In the genomic region with DNA sequence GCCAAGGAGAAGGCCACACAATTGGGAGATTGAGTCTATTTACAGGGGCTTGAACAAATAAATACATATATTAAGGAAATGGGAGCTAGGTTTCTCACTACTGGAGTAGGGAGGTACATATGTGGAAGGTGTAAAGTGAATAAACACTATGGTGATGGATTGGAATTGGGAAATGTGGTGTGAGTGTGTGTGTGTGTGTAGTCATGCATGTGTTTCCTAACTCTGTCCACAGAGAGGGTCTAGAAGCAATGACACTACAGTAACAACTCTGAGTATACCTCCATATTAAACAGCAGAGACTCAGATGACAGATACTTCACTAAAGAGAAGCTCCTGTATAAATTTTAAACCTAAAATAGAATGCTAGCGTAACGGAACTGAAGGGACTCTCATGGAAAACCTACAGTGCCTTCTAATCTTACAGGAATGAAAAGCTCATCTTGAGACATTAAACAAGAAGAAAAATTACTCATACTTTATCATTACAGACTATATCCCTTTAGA, we compare ENCODE assay signal across 20 cellular contexts.
"Had no signal": no experiment of that assay in that cellular context is flagged by ENCODE, and none has a peak within 500 bp of the region (broad histone marks: within the 10 kb centered on the region; RNA-seq: fewer than 3 reads in every experiment).

No MANE protein-coding gene starts in this region.

- H3K36me3 ChIP-seq: gastrocnemius medialis, heart left ventricle, left lung, WERI-Rb-1 had no signal

- H3K27me3 ChIP-seq: gastrocnemius medialis, heart left ventricle, left lung had no signal

- H3K4me3 ChIP-seq: coronary artery, gastrocnemius medialis, heart left ventricle, left lung had no signal

- H3K9me3 Mint-ChIP-seq: activated CD4-positive, alpha-beta memory T cell treated with anti-CD3 and anti-CD28 coated beads for 36 hours; activated T-helper 1 cell treated with anti-CD3 and anti-CD28 coated beads, Interleukin-12 subunit alpha, Interleukin-12 subunit beta, Interleukin-2, Interleukin-4 antibody, amounts not matched to agents 30 ng/mL and 10 ng/mL and 1 ng/mL, durations not matched to agents 14 hours and 24 hours and 36 hours had no signal

- H3K9me3 ChIP-seq: gastrocnemius medialis, heart left ventricle, left lung had no signal

- H3K27ac ChIP-seq: coronary artery, gastrocnemius medialis, heart left ventricle, left lung, WERI-Rb-1 had no signal

- H3K27ac Mint-ChIP-seq: activated CD4-positive, alpha-beta memory T cell treated with anti-CD3 and anti-CD28 coated beads for 36 hours; activated naive CD8-positive, alpha-beta T cell treated with anti-CD3 and anti-CD28 coated beads, Interleukin-2, amount 10 ng/mL, durations not matched to agents 7 days and 5 days; activated T-helper 1 cell treated with anti-CD3 and anti-CD28 coated beads, Interleukin-12 subunit alpha, Interleukin-12 subunit beta, Interleukin-2, Interleukin-4 antibody, amounts not matched to agents 30 ng/mL and 10 ng/mL and 1 ng/mL, durations not matched to agents 14 hours and 24 hours and 36 hours; mesothelial cell of epicardium; nephron; T-helper 17 cell had no signal

- ATAC-seq: heart left ventricle, T-helper 17 cell had no signal

- H3K36me3 Mint-ChIP-seq: activated CD4-positive, alpha-beta memory T cell treated with anti-CD3 and anti-CD28 coated beads for 36 hours had no signal

- DNase-seq: activated CD4-positive, alpha-beta memory T cell treated with anti-CD3 and anti-CD28 coated beads for 36 hours; activated CD4-positive, alpha-beta T cell treated with anti-CD3 and anti-CD28 coated beads for 1 hour; activated gamma-delta T cell treated with Interleukin-2 at 50 U/mL for 16 hours; activated naive CD8-positive, alpha-beta T cell treated with anti-CD3 and anti-CD28 coated beads, Interleukin-2, amount 10 ng/mL, durations not matched to agents 7 days and 5 days; activated T-cell treated with anti-CD3 and anti-CD28 coated beads for 4 hours; aorta; heart left ventricle; kidney; posterior cingulate gyrus; retina; stimulated activated CD8-positive, alpha-beta memory T cell treated with anti-CD3 and anti-CD28 coated beads, Interleukin-4, amount 100 ng/mL, for 48 hours; stimulated activated naive CD4-positive, alpha-beta T cell; T-helper 17 cell; WERI-Rb-1 had no signal

- H3K4me1 ChIP-seq: gastrocnemius medialis, left lung had no signal

- FAIRE-seq: kidney had no signal
